Comparison of ENCODE assay signal across 2 cellular contexts in the genomic region with DNA sequence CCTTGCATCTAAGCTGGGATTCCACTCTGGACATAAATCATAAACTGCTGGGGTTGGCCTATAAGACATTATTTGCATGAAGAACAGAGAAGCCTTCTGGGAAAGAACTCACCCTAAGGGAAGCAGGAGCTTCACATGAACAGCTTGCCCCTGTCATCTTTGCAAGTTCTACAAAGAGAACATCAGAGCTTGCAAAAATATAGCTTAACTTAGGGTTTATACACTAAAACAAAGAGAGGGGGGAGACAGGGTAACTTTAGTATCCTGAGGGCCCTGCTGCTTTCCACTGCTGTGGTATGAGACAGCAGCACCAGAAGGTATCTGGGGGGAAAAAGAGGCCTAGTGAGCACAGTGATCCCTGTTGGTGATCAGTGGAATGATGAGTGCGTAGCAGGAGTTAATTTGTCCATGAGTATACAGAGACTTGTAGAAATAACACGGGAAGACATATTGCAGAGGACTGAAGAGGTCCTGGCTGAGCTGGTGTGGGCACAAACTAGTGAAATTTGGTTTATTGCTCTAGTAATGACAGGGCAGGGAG.
A peak's percentile ranks its signal among the peaks of the same experiment; 100 is the strongest.
TF ChIP-seq lines count a peak whose summit lies in the region.

No MANE protein-coding gene starts in this region.

TF ChIP-seq in HepG2, 621 proteins besides CTCF, POLR2A, EP300 and RAD21:
- TF ChIP-seq, protein P1, sequence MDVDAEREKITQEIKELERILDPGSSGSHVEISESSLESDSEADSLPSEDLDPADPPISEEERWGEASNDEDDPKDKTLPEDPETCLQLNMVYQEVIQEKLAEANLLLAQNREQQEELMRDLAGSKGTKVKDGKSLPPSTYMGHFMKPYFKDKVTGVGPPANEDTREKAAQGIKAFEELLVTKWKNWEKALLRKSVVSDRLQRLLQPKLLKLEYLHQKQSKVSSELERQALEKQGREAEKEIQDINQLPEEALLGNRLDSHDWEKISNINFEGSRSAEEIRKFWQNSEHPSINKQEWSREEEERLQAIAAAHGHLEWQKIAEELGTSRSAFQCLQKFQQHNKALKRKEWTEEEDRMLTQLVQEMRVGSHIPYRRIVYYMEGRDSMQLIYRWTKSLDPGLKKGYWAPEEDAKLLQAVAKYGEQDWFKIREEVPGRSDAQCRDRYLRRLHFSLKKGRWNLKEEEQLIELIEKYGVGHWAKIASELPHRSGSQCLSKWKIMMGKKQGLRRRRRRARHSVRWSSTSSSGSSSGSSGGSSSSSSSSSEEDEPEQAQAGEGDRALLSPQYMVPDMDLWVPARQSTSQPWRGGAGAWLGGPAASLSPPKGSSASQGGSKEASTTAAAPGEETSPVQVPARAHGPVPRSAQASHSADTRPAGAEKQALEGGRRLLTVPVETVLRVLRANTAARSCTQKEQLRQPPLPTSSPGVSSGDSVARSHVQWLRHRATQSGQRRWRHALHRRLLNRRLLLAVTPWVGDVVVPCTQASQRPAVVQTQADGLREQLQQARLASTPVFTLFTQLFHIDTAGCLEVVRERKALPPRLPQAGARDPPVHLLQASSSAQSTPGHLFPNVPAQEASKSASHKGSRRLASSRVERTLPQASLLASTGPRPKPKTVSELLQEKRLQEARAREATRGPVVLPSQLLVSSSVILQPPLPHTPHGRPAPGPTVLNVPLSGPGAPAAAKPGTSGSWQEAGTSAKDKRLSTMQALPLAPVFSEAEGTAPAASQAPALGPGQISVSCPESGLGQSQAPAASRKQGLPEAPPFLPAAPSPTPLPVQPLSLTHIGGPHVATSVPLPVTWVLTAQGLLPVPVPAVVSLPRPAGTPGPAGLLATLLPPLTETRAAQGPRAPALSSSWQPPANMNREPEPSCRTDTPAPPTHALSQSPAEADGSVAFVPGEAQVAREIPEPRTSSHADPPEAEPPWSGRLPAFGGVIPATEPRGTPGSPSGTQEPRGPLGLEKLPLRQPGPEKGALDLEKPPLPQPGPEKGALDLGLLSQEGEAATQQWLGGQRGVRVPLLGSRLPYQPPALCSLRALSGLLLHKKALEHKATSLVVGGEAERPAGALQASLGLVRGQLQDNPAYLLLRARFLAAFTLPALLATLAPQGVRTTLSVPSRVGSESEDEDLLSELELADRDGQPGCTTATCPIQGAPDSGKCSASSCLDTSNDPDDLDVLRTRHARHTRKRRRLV (CRISPR knock-in tag; IDR thresholded peaks at IDR 0.05): peak; percentile 73; the same call in 1 of the 2 replicates
- TF ChIP-seq ZNF674 (CRISPR knock-in tag; IDR thresholded peaks at IDR 0.05; ENCODE audit: low read depth): no peak
- no peak for TF ChIP-seq ZC3H4 (CRISPR knock-in tag; IDR thresholded peaks at IDR 0.05; ENCODE audit: borderline replicate concordance)
- TF ChIP-seq POGZ (CRISPR knock-in tag; IDR thresholded peaks at IDR 0.05): no peak
- TF ChIP-seq, protein P2, sequence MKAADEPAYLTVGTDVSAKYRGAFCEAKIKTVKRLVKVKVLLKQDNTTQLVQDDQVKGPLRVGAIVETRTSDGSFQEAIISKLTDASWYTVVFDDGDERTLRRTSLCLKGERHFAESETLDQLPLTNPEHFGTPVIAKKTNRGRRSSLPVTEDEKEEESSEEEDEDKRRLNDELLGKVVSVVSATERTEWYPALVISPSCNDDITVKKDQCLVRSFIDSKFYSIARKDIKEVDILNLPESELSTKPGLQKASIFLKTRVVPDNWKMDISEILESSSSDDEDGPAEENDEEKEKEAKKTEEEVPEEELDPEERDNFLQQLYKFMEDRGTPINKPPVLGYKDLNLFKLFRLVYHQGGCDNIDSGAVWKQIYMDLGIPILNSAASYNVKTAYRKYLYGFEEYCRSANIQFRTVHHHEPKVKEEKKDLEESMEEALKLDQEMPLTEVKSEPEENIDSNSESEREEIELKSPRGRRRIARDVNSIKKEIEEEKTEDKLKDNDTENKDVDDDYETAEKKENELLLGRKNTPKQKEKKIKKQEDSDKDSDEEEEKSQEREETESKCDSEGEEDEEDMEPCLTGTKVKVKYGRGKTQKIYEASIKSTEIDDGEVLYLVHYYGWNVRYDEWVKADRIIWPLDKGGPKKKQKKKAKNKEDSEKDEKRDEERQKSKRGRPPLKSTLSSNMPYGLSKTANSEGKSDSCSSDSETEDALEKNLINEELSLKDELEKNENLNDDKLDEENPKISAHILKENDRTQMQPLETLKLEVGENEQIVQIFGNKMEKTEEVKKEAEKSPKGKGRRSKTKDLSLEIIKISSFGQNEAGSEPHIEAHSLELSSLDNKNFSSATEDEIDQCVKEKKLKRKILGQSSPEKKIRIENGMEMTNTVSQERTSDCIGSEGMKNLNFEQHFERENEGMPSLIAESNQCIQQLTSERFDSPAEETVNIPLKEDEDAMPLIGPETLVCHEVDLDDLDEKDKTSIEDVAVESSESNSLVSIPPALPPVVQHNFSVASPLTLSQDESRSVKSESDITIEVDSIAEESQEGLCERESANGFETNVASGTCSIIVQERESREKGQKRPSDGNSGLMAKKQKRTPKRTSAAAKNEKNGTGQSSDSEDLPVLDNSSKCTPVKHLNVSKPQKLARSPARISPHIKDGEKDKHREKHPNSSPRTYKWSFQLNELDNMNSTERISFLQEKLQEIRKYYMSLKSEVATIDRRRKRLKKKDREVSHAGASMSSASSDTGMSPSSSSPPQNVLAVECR (CRISPR knock-in tag; IDR thresholded peaks at IDR 0.05; ENCODE audit: borderline replicate concordance): no peak

TF ChIP-seq in K562, 482 proteins besides CTCF, POLR2A, EP300 and RAD21 (continued from another document and continues in another):
- TF ChIP-seq, protein P3, sequence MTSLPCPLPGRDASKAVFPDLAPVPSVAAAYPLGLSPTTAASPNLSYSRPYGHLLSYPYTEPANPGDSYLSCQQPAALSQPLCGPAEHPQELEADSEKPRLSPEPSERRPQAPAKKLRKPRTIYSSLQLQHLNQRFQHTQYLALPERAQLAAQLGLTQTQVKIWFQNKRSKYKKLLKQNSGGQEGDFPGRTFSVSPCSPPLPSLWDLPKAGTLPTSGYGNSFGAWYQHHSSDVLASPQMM (CRISPR knock-in tag; IDR thresholded peaks at IDR 0.05): no peak
- TF ChIP-seq HMG20B (CRISPR knock-in tag; IDR thresholded peaks at IDR 0.05): no peak
- TF ChIP-seq DACH1 (IDR thresholded peaks at IDR 0.05; ENCODE audit: partially characterized antibody): no peak
- TF ChIP-seq ZNF507 (tag; conservative IDR thresholded peaks at IDR 0.05): no peak
- TF ChIP-seq CBX1 (IDR thresholded peaks at IDR 0.05; ENCODE audit: low read depth): 0 out of 2 replicates have a peak, but pooled peaks have one; percentile 35
- TF ChIP-seq FUS (optimal IDR thresholded peaks at IDR 0.05; ENCODE audit: low read depth, low read length): no peak
- TF ChIP-seq, protein P4, sequence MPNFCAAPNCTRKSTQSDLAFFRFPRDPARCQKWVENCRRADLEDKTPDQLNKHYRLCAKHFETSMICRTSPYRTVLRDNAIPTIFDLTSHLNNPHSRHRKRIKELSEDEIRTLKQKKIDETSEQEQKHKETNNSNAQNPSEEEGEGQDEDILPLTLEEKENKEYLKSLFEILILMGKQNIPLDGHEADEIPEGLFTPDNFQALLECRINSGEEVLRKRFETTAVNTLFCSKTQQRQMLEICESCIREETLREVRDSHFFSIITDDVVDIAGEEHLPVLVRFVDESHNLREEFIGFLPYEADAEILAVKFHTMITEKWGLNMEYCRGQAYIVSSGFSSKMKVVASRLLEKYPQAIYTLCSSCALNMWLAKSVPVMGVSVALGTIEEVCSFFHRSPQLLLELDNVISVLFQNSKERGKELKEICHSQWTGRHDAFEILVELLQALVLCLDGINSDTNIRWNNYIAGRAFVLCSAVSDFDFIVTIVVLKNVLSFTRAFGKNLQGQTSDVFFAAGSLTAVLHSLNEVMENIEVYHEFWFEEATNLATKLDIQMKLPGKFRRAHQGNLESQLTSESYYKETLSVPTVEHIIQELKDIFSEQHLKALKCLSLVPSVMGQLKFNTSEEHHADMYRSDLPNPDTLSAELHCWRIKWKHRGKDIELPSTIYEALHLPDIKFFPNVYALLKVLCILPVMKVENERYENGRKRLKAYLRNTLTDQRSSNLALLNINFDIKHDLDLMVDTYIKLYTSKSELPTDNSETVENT (CRISPR knock-in tag; IDR thresholded peaks at IDR 0.05): no peak
- TF ChIP-seq, protein P5, sequence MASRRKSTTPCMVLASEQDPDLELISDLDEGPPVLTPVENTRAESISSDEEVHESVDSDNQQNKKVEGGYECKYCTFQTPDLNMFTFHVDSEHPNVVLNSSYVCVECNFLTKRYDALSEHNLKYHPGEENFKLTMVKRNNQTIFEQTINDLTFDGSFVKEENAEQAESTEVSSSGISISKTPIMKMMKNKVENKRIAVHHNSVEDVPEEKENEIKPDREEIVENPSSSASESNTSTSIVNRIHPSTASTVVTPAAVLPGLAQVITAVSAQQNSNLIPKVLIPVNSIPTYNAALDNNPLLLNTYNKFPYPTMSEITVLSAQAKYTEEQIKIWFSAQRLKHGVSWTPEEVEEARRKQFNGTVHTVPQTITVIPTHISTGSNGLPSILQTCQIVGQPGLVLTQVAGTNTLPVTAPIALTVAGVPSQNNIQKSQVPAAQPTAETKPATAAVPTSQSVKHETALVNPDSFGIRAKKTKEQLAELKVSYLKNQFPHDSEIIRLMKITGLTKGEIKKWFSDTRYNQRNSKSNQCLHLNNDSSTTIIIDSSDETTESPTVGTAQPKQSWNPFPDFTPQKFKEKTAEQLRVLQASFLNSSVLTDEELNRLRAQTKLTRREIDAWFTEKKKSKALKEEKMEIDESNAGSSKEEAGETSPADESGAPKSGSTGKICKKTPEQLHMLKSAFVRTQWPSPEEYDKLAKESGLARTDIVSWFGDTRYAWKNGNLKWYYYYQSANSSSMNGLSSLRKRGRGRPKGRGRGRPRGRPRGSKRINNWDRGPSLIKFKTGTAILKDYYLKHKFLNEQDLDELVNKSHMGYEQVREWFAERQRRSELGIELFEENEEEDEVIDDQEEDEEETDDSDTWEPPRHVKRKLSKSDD (conservative IDR thresholded peaks at IDR 0.05; ENCODE audit: low read length): no peak
- peak; percentile 56; the same call in 1 of the 2 replicates for TF ChIP-seq POLR2H (tag; IDR thresholded peaks at IDR 0.05; ENCODE audit: low read depth)
- TF ChIP-seq, protein P6, sequence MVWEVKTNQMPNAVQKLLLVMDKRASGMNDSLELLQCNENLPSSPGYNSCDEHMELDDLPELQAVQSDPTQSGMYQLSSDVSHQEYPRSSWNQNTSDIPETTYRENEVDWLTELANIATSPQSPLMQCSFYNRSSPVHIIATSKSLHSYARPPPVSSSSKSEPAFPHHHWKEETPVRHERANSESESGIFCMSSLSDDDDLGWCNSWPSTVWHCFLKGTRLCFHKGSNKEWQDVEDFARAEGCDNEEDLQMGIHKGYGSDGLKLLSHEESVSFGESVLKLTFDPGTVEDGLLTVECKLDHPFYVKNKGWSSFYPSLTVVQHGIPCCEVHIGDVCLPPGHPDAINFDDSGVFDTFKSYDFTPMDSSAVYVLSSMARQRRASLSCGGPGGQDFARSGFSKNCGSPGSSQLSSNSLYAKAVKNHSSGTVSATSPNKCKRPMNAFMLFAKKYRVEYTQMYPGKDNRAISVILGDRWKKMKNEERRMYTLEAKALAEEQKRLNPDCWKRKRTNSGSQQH (CRISPR knock-in tag; IDR thresholded peaks at IDR 0.05): peak; percentile 93; the same call in 1 of the 2 replicates
- no peak for TF ChIP-seq TAF7 (tag; IDR thresholded peaks at IDR 0.05)
- peak; percentile 89 for TF ChIP-seq PML (IDR thresholded peaks at IDR 0.05; ENCODE audit: low read length)
- TF ChIP-seq SUPT5H (IDR thresholded peaks at IDR 0.05): peak; percentile 48
- TF ChIP-seq ZNF717 (CRISPR knock-in tag; IDR thresholded peaks at IDR 0.05): 0 out of 2 replicates have a peak, but pooled peaks have one; percentile 57
- TF ChIP-seq DNMT1 (IDR thresholded peaks at IDR 0.05): no peak
- 0 out of 2 replicates have a peak, but pooled peaks have one; percentile 38 for TF ChIP-seq ESRRB (CRISPR knock-in tag; IDR thresholded peaks at IDR 0.05; ENCODE audit: borderline replicate concordance)
- TF ChIP-seq, protein P7, sequence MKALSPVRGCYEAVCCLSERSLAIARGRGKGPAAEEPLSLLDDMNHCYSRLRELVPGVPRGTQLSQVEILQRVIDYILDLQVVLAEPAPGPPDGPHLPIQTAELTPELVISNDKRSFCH (CRISPR knock-in tag; IDR thresholded peaks at IDR 0.05): no peak
- TF ChIP-seq, protein P7 (tag; IDR thresholded peaks at IDR 0.05): no peak
- TF ChIP-seq, protein P8, sequence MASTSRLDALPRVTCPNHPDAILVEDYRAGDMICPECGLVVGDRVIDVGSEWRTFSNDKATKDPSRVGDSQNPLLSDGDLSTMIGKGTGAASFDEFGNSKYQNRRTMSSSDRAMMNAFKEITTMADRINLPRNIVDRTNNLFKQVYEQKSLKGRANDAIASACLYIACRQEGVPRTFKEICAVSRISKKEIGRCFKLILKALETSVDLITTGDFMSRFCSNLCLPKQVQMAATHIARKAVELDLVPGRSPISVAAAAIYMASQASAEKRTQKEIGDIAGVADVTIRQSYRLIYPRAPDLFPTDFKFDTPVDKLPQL (IDR thresholded peaks at IDR 0.05; ENCODE audit: extremely low read depth, insufficient read length): peak; percentile 76
- TF ChIP-seq TEAD4 (IDR thresholded peaks at IDR 0.05; ENCODE audit: low read length): peak; percentile 54
- no peak for TF ChIP-seq TEAD4 (CRISPR knock-in tag; IDR thresholded peaks at IDR 0.05; ENCODE audit: borderline replicate concordance)
- peak; percentile 43; the same call in 1 of the 2 replicates for TF ChIP-seq ZBED1 (IDR thresholded peaks at IDR 0.05)
- TF ChIP-seq RBM22 (IDR thresholded peaks at IDR 0.05; ENCODE audit: low read depth, low read length, poor library complexity, severe bottlenecking): no peak
- TF ChIP-seq ZNF408 (CRISPR knock-in tag; IDR thresholded peaks at IDR 0.05; ENCODE audit: low read depth): no peak
- TF ChIP-seq, protein P9, sequence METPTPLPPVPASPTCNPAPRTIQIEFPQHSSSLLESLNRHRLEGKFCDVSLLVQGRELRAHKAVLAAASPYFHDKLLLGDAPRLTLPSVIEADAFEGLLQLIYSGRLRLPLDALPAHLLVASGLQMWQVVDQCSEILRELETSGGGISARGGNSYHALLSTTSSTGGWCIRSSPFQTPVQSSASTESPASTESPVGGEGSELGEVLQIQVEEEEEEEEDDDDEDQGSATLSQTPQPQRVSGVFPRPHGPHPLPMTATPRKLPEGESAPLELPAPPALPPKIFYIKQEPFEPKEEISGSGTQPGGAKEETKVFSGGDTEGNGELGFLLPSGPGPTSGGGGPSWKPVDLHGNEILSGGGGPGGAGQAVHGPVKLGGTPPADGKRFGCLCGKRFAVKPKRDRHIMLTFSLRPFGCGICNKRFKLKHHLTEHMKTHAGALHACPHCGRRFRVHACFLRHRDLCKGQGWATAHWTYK (CRISPR knock-in tag; IDR thresholded peaks at IDR 0.05): no peak
- TF ChIP-seq ZNF253 (CRISPR knock-in tag; conservative IDR thresholded peaks at IDR 0.05): peak; percentile 81; the same call in 1 of the 2 replicates
- TF ChIP-seq, protein P10, sequence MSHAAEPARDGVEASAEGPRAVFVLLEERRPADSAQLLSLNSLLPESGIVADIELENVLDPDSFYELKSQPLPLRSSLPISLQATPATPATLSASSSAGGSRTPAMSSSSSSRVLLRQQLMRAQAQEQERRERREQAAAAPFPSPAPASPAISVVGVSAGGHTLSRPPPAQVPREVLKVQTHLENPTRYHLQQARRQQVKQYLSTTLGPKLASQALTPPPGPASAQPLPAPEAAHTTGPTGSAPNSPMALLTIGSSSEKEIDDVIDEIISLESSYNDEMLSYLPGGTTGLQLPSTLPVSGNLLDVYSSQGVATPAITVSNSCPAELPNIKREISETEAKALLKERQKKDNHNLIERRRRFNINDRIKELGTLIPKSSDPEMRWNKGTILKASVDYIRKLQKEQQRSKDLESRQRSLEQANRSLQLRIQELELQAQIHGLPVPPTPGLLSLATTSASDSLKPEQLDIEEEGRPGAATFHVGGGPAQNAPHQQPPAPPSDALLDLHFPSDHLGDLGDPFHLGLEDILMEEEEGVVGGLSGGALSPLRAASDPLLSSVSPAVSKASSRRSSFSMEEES (CRISPR knock-in tag; IDR thresholded peaks at IDR 0.05): no peak
- no peak for TF ChIP-seq MAZ (CRISPR knock-in tag; conservative IDR thresholded peaks at IDR 0.05 in 1 of 2, IDR thresholded peaks at IDR 0.05 in 1 of 2)
